Comparison of ENCODE assay signal across 1 cellular context in genomic region chr1:85297855-85298629, GRCh38.
TF ChIP-seq lines count a peak whose summit lies in the region.

No MANE protein-coding gene starts in this region.

TF ChIP-seq in GM23338, 12 proteins besides CTCF, POLR2A, EP300 and RAD21 (continued from another document):
- TF ChIP-seq ZNF462 (CRISPR knock-in tag; IDR thresholded peaks at IDR 0.05) (no peak), ZNF114 (CRISPR knock-in tag; IDR thresholded peaks at IDR 0.05) (no peak)
